ENCODE assay signal across 1 cellular context in the genomic region with DNA sequence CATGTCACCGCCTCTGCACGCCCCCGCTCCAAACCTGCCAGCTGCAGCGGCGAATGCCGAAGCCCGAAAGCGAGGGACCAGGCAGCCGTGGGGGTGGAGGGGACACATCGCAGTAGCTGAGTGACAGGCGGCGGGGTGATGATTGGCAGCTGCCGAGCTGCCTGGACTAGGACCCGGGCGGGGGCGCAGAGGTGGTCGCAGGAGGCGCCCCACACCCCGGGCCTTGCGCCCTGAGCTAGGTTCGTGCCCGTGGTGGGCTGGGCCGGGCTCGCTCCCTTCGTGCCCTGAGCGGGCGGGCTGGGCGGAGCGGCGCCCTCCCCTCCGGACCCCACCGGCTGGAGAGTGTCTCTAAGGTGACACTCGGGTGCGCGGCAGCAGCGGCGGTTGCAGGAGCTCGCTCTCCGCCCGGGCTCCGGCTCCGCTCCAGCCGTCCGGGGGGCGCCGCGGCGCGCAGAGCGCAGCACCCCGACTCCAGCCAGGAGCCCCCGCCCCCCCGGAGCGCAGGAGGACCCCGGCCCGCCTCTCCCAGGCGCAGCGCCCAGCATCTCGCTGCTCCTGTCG.
TF ChIP-seq lines count a peak whose summit lies in the region.

No MANE protein-coding gene starts in this region.

TF ChIP-seq in IMR-90, 13 proteins besides CTCF, POLR2A, EP300 and RAD21 (continued from another document):
- TF ChIP-seq, protein P1, sequence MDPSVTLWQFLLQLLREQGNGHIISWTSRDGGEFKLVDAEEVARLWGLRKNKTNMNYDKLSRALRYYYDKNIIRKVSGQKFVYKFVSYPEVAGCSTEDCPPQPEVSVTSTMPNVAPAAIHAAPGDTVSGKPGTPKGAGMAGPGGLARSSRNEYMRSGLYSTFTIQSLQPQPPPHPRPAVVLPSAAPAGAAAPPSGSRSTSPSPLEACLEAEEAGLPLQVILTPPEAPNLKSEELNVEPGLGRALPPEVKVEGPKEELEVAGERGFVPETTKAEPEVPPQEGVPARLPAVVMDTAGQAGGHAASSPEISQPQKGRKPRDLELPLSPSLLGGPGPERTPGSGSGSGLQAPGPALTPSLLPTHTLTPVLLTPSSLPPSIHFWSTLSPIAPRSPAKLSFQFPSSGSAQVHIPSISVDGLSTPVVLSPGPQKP (IDR thresholded peaks at IDR 0.05; ENCODE audit: borderline replicate concordance, low read depth, low read length) = no peak
- TF ChIP-seq NFE2L2 (IDR thresholded peaks at IDR 0.05; ENCODE audit: low read depth, low read length) = no peak
- no peak for TF ChIP-seq FOS (IDR thresholded peaks at IDR 0.05; ENCODE audit: low read depth, low read length)
- no peak for TF ChIP-seq RFX5 (IDR thresholded peaks at IDR 0.05; ENCODE audit: low read depth, low read length)
- TF ChIP-seq RCOR1 (IDR thresholded peaks at IDR 0.05; ENCODE audit: insufficient replicate concordance, low read length) = no peak
- TF ChIP-seq SMC3 (IDR thresholded peaks at IDR 0.05; ENCODE audit: low read depth, low read length) = no peak
